In the genomic region with DNA sequence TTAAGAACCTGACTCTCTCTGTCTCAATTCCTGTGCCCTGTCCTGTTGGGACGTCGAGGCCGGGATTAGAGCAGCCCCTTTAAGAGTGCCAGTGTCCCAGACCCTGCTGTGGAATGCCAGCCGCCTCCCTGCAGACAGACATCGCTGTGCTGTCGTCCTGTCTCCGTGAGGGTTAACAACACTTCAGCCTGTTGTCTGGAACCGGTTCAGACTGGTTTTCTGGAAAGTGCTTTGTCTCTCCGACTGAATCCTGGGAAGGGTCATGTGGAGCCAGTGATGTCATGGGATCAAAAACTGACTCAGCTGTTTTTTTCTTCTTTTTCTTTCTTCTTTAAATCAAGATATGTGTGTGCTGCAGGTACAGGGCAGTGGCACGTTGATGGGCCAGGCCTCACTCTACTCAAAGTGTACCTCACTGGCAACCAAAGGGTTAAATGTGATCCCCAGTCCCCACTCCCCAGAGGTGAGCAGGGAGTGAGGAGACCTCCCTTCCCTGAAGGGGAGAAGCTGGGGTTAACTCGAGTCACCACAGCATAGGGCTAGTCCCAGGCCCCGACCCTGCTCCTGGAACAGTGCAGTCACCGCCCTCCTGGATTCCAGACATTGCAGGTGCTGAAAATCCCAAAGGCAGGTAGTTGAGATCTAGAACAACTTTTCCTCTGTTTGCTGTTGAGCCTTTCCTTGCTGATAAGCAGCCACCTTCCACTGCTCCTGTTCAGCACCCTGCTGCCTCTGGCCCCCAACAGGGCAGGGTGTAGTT, we compare ENCODE assay signal across 10 cellular contexts. TPM values are rescaled to one million over a fixed set of nuclear protein-coding genes. Genes with fewer than 3 reads are reported as not detected.
DNase-seq lines count a peak whose midpoint lies in the region; ATAC-seq, FAIRE-seq and TF ChIP-seq lines count a peak whose summit lies in the region.
"Had no signal": no experiment of that assay in that cellular context is flagged by ENCODE, and none has a peak within 500 bp of the region (broad histone marks: within the 10 kb centered on the region; RNA-seq: fewer than 3 reads in every experiment).

No MANE protein-coding gene starts in this region.

- H3K4me3 Mint-ChIP-seq in CD4-positive, CD25-positive, alpha-beta regulatory T cell = peak overlapping the region in 1 of 4 donors; percentile 28

- no peak; the same call in 1 of the 2 replicates for TF ChIP-seq POLR2A in GM12892 (IDR thresholded peaks at IDR 0.05; ENCODE audit: low read depth, low read length)

- no peak for ATAC-seq in CD4-positive, CD25-positive, alpha-beta regulatory T cell (ENCODE audit: low read depth in 2 of 2)
- no peak for ATAC-seq in GM21723 (IDR thresholded peaks at IDR 0.05; ENCODE audit: unreplicated experiment)
- ATAC-seq in HG03439 (IDR thresholded peaks at IDR 0.05; ENCODE audit: unreplicated experiment) = no peak

- no peak for TF ChIP-seq CTCF in fibroblast of the aortic adventitia (IDR thresholded peaks at IDR 0.05; ENCODE audit: insufficient read depth, low read length)
- no peak for TF ChIP-seq CTCF in neutrophil (IDR thresholded peaks at IDR 0.05)

- H3K9me3 Mint-ChIP-seq in CD4-positive, CD25-positive, alpha-beta regulatory T cell = peaks cover 0 to 20% (median 4%) of the 10 kb centered on the region in 7 donors

- peaks cover 17 to 67% (median 43%) of the 10 kb centered on the region in 4 donors for H3K4me1 Mint-ChIP-seq in CD4-positive, CD25-positive, alpha-beta regulatory T cell

- FAIRE-seq in GM12892 (lab: Jason Lieb, UNC) = no peak
- FAIRE-seq: colon had no signal

- H3K9me3 ChIP-seq in CD4-positive, CD25-positive, alpha-beta regulatory T cell (ENCODE audit: control insufficient read depth in 2 of 2, low read length in 2 of 2) = peaks cover 16 to 18% of the 10 kb centered on the region in 2 experiments
- H3K9me3 ChIP-seq in NT2/D1 (ENCODE audit: insufficient read depth, low read length) (peaks cover 29% of the 10 kb centered on the region), neutrophil (no peaks in the 10 kb centered on the region)

- no peak overlapping the region for H3K27ac ChIP-seq in CD4-positive, CD25-positive, alpha-beta regulatory T cell (ENCODE audit: insufficient read depth, low read length, poor library complexity, severe bottlenecking)
- H3K27ac ChIP-seq in neutrophil = peak overlapping the region; percentile 99

- DNase-seq in CD4-positive, CD25-positive, alpha-beta regulatory T cell = no peak
- no peak for DNase-seq in NT2/D1 (ENCODE audit: low read depth, low spot score)
- peak; percentile 76 for DNase-seq in fibroblast of the aortic adventitia (ENCODE audit: low read depth)
- no peak for DNase-seq in GOT3 (lab: John Stamatoyannopoulos, UW)
- no peak for DNase-seq in GM12892 (ENCODE audit: insufficient read length)
- DNase-seq: NCI-H524 treated with DMSO at 0.1 percent for 48 hours had no signal

- peak overlapping the region in 2 of 3 donors; percentile 69 to 80 for H3K27ac Mint-ChIP-seq in CD4-positive, CD25-positive, alpha-beta regulatory T cell

- no peaks in the 10 kb centered on the region for H3K27me3 ChIP-seq in CD4-positive, CD25-positive, alpha-beta regulatory T cell (ENCODE audit: control insufficient read depth, insufficient read depth, low read length)
- H3K27me3 ChIP-seq in NT2/D1 (ENCODE audit: insufficient read depth, insufficient read length) (no peaks in the 10 kb centered on the region), neutrophil (no peaks in the 10 kb centered on the region)

- H3K36me3 ChIP-seq in CD4-positive, CD25-positive, alpha-beta regulatory T cell (ENCODE audit: control insufficient read depth, insufficient read depth, low read length) = peaks cover 36% of the 10 kb centered on the region
- peaks cover 44% of the 10 kb centered on the region for H3K36me3 ChIP-seq in NT2/D1 (ENCODE audit: insufficient read depth, insufficient read length, low read length)
- peaks cover 19% of the 10 kb centered on the region for H3K36me3 ChIP-seq in neutrophil

- H3K4me3 ChIP-seq in CD4-positive, CD25-positive, alpha-beta regulatory T cell (ENCODE audit: low read depth, low read length) = no peak overlapping the region
- H3K4me3 ChIP-seq in NT2/D1 (ENCODE audit: insufficient read length, low read depth) (no peak overlapping the region), fibroblast of the aortic adventitia (ENCODE audit: low read depth, low read length) (no peak overlapping the region), neutrophil (ENCODE audit: low read depth in 1 of 2, low read length in 1 of 2) (no peak overlapping the region)

- peaks cover 42% of the 10 kb centered on the region for H3K4me1 ChIP-seq in CD4-positive, CD25-positive, alpha-beta regulatory T cell (ENCODE audit: control insufficient read depth, insufficient read depth, low read length, poor library complexity, severe bottlenecking)
- peaks cover 52% of the 10 kb centered on the region for H3K4me1 ChIP-seq in NT2/D1 (ENCODE audit: insufficient read depth, insufficient read length)
- H3K4me1 ChIP-seq in neutrophil (ENCODE audit: control insufficient read depth in 1 of 2, insufficient read depth in 1 of 2, low read depth in 1 of 2, low read length in 1 of 2) = peaks cover 50 to 55% of the 10 kb centered on the region in 2 experiments

- H3K36me3 Mint-ChIP-seq in CD4-positive, CD25-positive, alpha-beta regulatory T cell = peaks cover 36% of the 10 kb centered on the region

- H3K27me3 Mint-ChIP-seq in CD4-positive, CD25-positive, alpha-beta regulatory T cell = no peaks in the 10 kb centered on the region

- peak overlapping the region; percentile 66 for H3K9ac ChIP-seq in NT2/D1 (ENCODE audit: insufficient read length, low read depth)

RNA-seq across cellular contexts. Expression of a gene that starts 50.8 kb away (rescaled TPM):
- total RNA-seq in CD4-positive, CD25-positive, alpha-beta regulatory T cell = 6.2 TPM
- polyA plus RNA-seq in CD4-positive, CD25-positive, alpha-beta regulatory T cell = 1 to 10 TPM; 1.6 to 3.0 (median 1.8) TPM
- 1.9 and 4.3 TPM in 2 replicates for total RNA-seq in fibroblast of the aortic adventitia (ENCODE audit: low replicate concordance)
- 0.45 TPM for polyA plus RNA-seq in GM12892 (2012; ENCODE audit: missing spikeins)

RNA-seq across cellular contexts. Expression of a gene that starts 51.5 kb away (rescaled TPM):
- total RNA-seq in CD4-positive, CD25-positive, alpha-beta regulatory T cell = 196 TPM
- polyA plus RNA-seq in CD4-positive, CD25-positive, alpha-beta regulatory T cell = 100 to 1,000 TPM; 358 to 453 (median 400) TPM
- 127 and 166 TPM in 2 replicates for total RNA-seq in fibroblast of the aortic adventitia (ENCODE audit: low replicate concordance)
- polyA plus RNA-seq in GM12892 (2012; ENCODE audit: missing spikeins) = 311 TPM

RNA-seq across cellular contexts. Expression of a gene that starts 59.0 kb away (rescaled TPM):
- 134 TPM for total RNA-seq in CD4-positive, CD25-positive, alpha-beta regulatory T cell
- polyA plus RNA-seq in CD4-positive, CD25-positive, alpha-beta regulatory T cell = 10 to 100 TPM in 1 of 4 donors, 1 to 10 TPM in 3; 8.1 to 13.9 (median 9.7) TPM
- total RNA-seq in fibroblast of the aortic adventitia (ENCODE audit: low replicate concordance) = 36.7 and 46.4 TPM in 2 replicates
- 20.5 TPM for polyA plus RNA-seq in GM12892 (2012; ENCODE audit: missing spikeins)
